Comparison of ENCODE assay signal across 8 cellular contexts in genomic region chr12:49706351-49707126, GRCh38. TPM values are rescaled to one million over a fixed set of nuclear protein-coding genes. Genes with fewer than 3 reads are reported as not detected.
DNase-seq lines count a peak whose midpoint lies in the region; ATAC-seq and TF ChIP-seq lines count a peak whose summit lies in the region.

No MANE protein-coding gene starts in this region.

- H3K4me1 Mint-ChIP-seq in activated naive CD8-positive, alpha-beta T cell treated with anti-CD3 and anti-CD28 coated beads for 36 hours: peaks cover 45% of the 10 kb centered on the region

- H3K4me1 ChIP-seq in heart right ventricle (peaks cover 9 to 52% (median 40%) of the 10 kb centered on the region in 9 donors), parathyroid adenoma (peaks cover 8% of the 10 kb centered on the region)

- H3K9me3 ChIP-seq in heart right ventricle: no peaks in the 10 kb centered on the region
- no peaks in the 10 kb centered on the region for H3K9me3 ChIP-seq in parathyroid adenoma (ENCODE audit: control insufficient read depth, low read length)

- 5 to 7% methylated on average over 43 of the region's 43 CpGs for WGBS in heart right ventricle, 2 donors

- H3K27me3 ChIP-seq in heart right ventricle (peaks cover 0 to 5% (median 0%) of the 10 kb centered on the region in 7 donors), parathyroid adenoma (ENCODE audit: control insufficient read depth, insufficient read depth, low read length) (no peaks in the 10 kb centered on the region)

- H3K36me3 Mint-ChIP-seq in activated naive CD8-positive, alpha-beta T cell treated with anti-CD3 and anti-CD28 coated beads for 36 hours: peaks cover 6% of the 10 kb centered on the region

- H2AFZ ChIP-seq in parathyroid adenoma: peak overlapping the region; percentile 89

- no peak for TF ChIP-seq CTCF in GM12864 (IDR thresholded peaks at IDR 0.05; ENCODE audit: low read depth, low read length, missing control alignments)
- TF ChIP-seq CTCF in HFF-Myc (IDR thresholded peaks at IDR 0.05; ENCODE audit: low read depth, low read length, missing control alignments): no peak
- no peak for TF ChIP-seq CTCF in heart right ventricle (IDR thresholded peaks at IDR 0.05)
- TF ChIP-seq CTCF in parathyroid adenoma (IDR thresholded peaks at IDR 0.05): no peak

- ATAC-seq in heart right ventricle: peak; percentile 9 to 30 (median 17)

- peak overlapping the region; percentile 88 to 99 (median 98) for H3K27ac ChIP-seq in heart right ventricle
- peak overlapping the region; percentile 5 for H3K27ac ChIP-seq in parathyroid adenoma

- peak overlapping the region; percentile 97 for H3K4me3 Mint-ChIP-seq in activated naive CD8-positive, alpha-beta T cell treated with anti-CD3 and anti-CD28 coated beads for 36 hours

- intact Hi-C loops in heart right ventricle (cut with DNase I): loop anchor here (1.0 to 5.0 kb wide), 6 partner anchors 33 to 64 kb away; no protein-coding TSS in a partner anchor

- DNase-seq in GM12864 (ENCODE audit: low read depth) (no peak), HFF-Myc (ENCODE audit: extremely low read depth, low read depth) (no peak), NCI-H2227 treated with DMSO at 0.1 percent for 48 hours (lab: John Stamatoyannopoulos, UW) (peak; percentile 17), heart right ventricle (peak; percentile 28 to 47), GOT3 (lab: John Stamatoyannopoulos, UW) (no peak), OCI-M2 (lab: John Stamatoyannopoulos, UW; ENCODE audit: unreplicated experiment) (no peak)
- DNase-seq in activated naive CD8-positive, alpha-beta T cell treated with anti-CD3 and anti-CD28 coated beads for 36 hours: peak; percentile 24

- H3K36me3 ChIP-seq in heart right ventricle: no peaks in the 10 kb centered on the region
- H3K36me3 ChIP-seq in parathyroid adenoma (ENCODE audit: control insufficient read depth, insufficient read depth, low read length): no peaks in the 10 kb centered on the region

- no peaks in the 10 kb centered on the region for H3K9me3 Mint-ChIP-seq in activated naive CD8-positive, alpha-beta T cell treated with anti-CD3 and anti-CD28 coated beads for 36 hours

- H3K4me2 ChIP-seq in parathyroid adenoma (ENCODE audit: low read length): peak overlapping the region; percentile 72

- peak overlapping the region; percentile 88 for H3K27ac Mint-ChIP-seq in activated naive CD8-positive, alpha-beta T cell treated with anti-CD3 and anti-CD28 coated beads for 36 hours

- no peak overlapping the region for H3K9ac ChIP-seq in parathyroid adenoma

- H3K79me2 ChIP-seq in parathyroid adenoma: no peaks in the 10 kb centered on the region

- H3K4me3 ChIP-seq in GM12864 (ENCODE audit: low read depth, low read length): peak overlapping the region; percentile 94
- H3K4me3 ChIP-seq in HFF-Myc (replicated peaks; ENCODE audit: low read depth, low read length): peak overlapping the region; percentile 79
- H3K4me3 ChIP-seq in heart right ventricle: peak overlapping the region; percentile 67 to 98 (median 94)
- H3K4me3 ChIP-seq in parathyroid adenoma (ENCODE audit: low read depth, low read length): peak overlapping the region; percentile 61

- H3K27me3 Mint-ChIP-seq in activated naive CD8-positive, alpha-beta T cell treated with anti-CD3 and anti-CD28 coated beads for 36 hours: no peaks in the 10 kb centered on the region

RNA-seq across cellular contexts. Expression of gene FMNL3, which starts 0.7 kb away (rescaled TPM):
- total RNA-seq in activated naive CD8-positive, alpha-beta T cell treated with anti-CD3 and anti-CD28 coated beads for 36 hours: 10 to 100 TPM; 20.3 to 22.3 TPM
- total RNA-seq in heart right ventricle: 10 to 100 TPM; 10.1 to 19.6 (median 12.0) TPM
- 10 to 100 TPM in 1 of 2 donors, 1 to 10 TPM in 1; 5.7 to 10.9 TPM for polyA plus RNA-seq in heart right ventricle

RNA-seq across cellular contexts. Expression of gene TMBIM6, which starts 34.8 kb away (rescaled TPM):
- 100 to 1,000 TPM; 400 to 410 TPM for total RNA-seq in activated naive CD8-positive, alpha-beta T cell treated with anti-CD3 and anti-CD28 coated beads for 36 hours
- 100 to 1,000 TPM; 174 to 322 (median 202) TPM for total RNA-seq in heart right ventricle
- polyA plus RNA-seq in heart right ventricle: 100 to 1,000 TPM; 110 to 260 TPM

Comparison
In these comparisons a context has a peak if more than half of its experiments do, and no peak if none do; other contexts are left out.
1. DNase-seq: peak in NCI-H2227 treated with DMSO at 0.1 percent for 48 hours (single experiment), activated naive CD8-positive, alpha-beta T cell treated with anti-CD3 and anti-CD28 coated beads for 36 hours (single experiment) and heart right ventricle (2 of 2); none in GM12864 (single experiment), HFF-Myc (single experiment), GOT3 (single experiment) and OCI-M2 (single experiment).
2. Peak in every context shown above with its lines, with median percentiles within 50 percentile points of each other: H3K4me3 ChIP-seq.